Comparison of ENCODE assay signal across 41 cellular contexts in genomic region chr19:5463959-5464358, GRCh38. TPM values are rescaled to one million over a fixed set of nuclear protein-coding genes. Genes with fewer than 3 reads are reported as not detected.
"Had no signal": no experiment of that assay in that cellular context is flagged by ENCODE, and none has a peak within 500 bp of the region (broad histone marks: within the 10 kb centered on the region; RNA-seq: fewer than 3 reads in every experiment).

No MANE protein-coding gene starts in this region.

- FAIRE-seq: bronchial epithelial cell, TTC549 had no signal

- H3K27ac ChIP-seq: ascending aorta, cardiac muscle cell, VCaP had no signal

- H3K4me1 ChIP-seq: ascending aorta had no signal

- ATAC-seq: activated CD4-positive, alpha-beta T cell treated with anti-CD3 and anti-CD28 coated beads for 36 hours; activated CD4-positive, CD25-positive, alpha-beta regulatory T cell treated with anti-CD3 and anti-CD28 coated beads, Interleukin-2, amount 50 U/mL, for 24 hours; activated CD8-positive, alpha-beta memory T cell treated with anti-CD3 and anti-CD28 coated beads, Interleukin-2, amount 10 ng/mL, durations not matched to agents 7 days and 5 days; activated CD8-positive, alpha-beta T cell treated with anti-CD3 and anti-CD28 coated beads, Interleukin-2, amount 10 ng/mL, durations not matched to agents 7 days and 5 days; activated naive CD8-positive, alpha-beta T cell treated with anti-CD3 and anti-CD28 coated beads, Interleukin-2, amount 50 U/mL, for 24 hours had no signal

- H3K4me1 Mint-ChIP-seq: activated CD4-positive, alpha-beta memory T cell treated with anti-CD3 and anti-CD28 coated beads, Interleukin-2, amount 10 ng/mL, durations not matched to agents 7 days and 5 days; activated CD4-positive, alpha-beta T cell treated with anti-CD3 and anti-CD28 coated beads for 36 hours; activated CD4-positive, alpha-beta T cell treated with anti-CD3 and anti-CD28 coated beads, Interleukin-2, amount 10 ng/mL, durations not matched to agents 7 days and 5 days; activated CD8-positive, alpha-beta memory T cell treated with anti-CD3 and anti-CD28 coated beads, Interleukin-2, amount 10 ng/mL, durations not matched to agents 7 days and 5 days; activated naive CD4-positive, alpha-beta T cell treated with anti-CD3 and anti-CD28 coated beads, Interleukin-2, amount 10 ng/mL, durations not matched to agents 7 days and 5 days; activated naive CD4-positive, alpha-beta T cell treated with anti-CD3 and anti-CD28 coated beads, Interleukin-2, amount 50 U/mL, for 24 hours; activated naive CD8-positive, alpha-beta T cell treated with anti-CD3 and anti-CD28 coated beads, Interleukin-2, amount 10 ng/mL, durations not matched to agents 7 days and 5 days; activated naive CD8-positive, alpha-beta T cell treated with anti-CD3 and anti-CD28 coated beads, Interleukin-2, amount 50 U/mL, for 24 hours; central memory CD8-positive, alpha-beta T cell had no signal

- H3K9me3 ChIP-seq: ascending aorta had no signal

- H3K4me3 Mint-ChIP-seq: activated CD4-positive, alpha-beta memory T cell treated with anti-CD3 and anti-CD28 coated beads, Interleukin-2, amount 10 ng/mL, durations not matched to agents 7 days and 5 days; activated CD4-positive, alpha-beta T cell treated with anti-CD3 and anti-CD28 coated beads for 36 hours; activated CD4-positive, alpha-beta T cell treated with anti-CD3 and anti-CD28 coated beads, Interleukin-2, amount 10 ng/mL, durations not matched to agents 7 days and 5 days; activated CD8-positive, alpha-beta memory T cell treated with anti-CD3 and anti-CD28 coated beads, Interleukin-2, amount 10 ng/mL, durations not matched to agents 7 days and 5 days; activated CD8-positive, alpha-beta T cell treated with anti-CD3 and anti-CD28 coated beads, Interleukin-2, amount 10 ng/mL, durations not matched to agents 7 days and 5 days; activated naive CD4-positive, alpha-beta T cell treated with anti-CD3 and anti-CD28 coated beads, Interleukin-2, amount 10 ng/mL, durations not matched to agents 7 days and 5 days; activated naive CD4-positive, alpha-beta T cell treated with anti-CD3 and anti-CD28 coated beads, Interleukin-2, amount 50 U/mL, for 24 hours; activated naive CD8-positive, alpha-beta T cell; activated naive CD8-positive, alpha-beta T cell treated with anti-CD3 and anti-CD28 coated beads, Interleukin-2, amount 10 ng/mL, durations not matched to agents 7 days and 5 days; activated naive CD8-positive, alpha-beta T cell treated with anti-CD3 and anti-CD28 coated beads, Interleukin-2, amount 50 U/mL, for 24 hours; activated T-cell treated with anti-CD3 and anti-CD28 coated beads, Interleukin-2, amount 50 U/mL, for 24 hours; brain; central memory CD8-positive, alpha-beta T cell; T-helper 1 cell treated with Interleukin-12 subunit alpha and Interleukin-12 subunit beta and Interleukin-4 antibody, amounts not matched to agents 30 μg/mL and 1 μg/mL, for 36 hours; T-helper 2 cell treated with Interferon-gamma antibody and Interleukin-4, amounts not matched to agents 5 μg/mL and 100 μg/mL, for 36 hours had no signal

- H3K27me3 ChIP-seq: ascending aorta, cardiac muscle cell had no signal

- H3K36me3 Mint-ChIP-seq: activated CD8-positive, alpha-beta memory T cell treated with anti-CD3 and anti-CD28 coated beads, Interleukin-2, amount 10 ng/mL, durations not matched to agents 7 days and 5 days; activated naive CD4-positive, alpha-beta T cell treated with anti-CD3 and anti-CD28 coated beads, Interleukin-2, amount 10 ng/mL, durations not matched to agents 7 days and 5 days; activated naive CD4-positive, alpha-beta T cell treated with anti-CD3 and anti-CD28 coated beads, Interleukin-2, amount 50 U/mL, for 24 hours; activated naive CD8-positive, alpha-beta T cell; activated naive CD8-positive, alpha-beta T cell treated with anti-CD3 and anti-CD28 coated beads, Interleukin-2, amount 10 ng/mL, durations not matched to agents 7 days and 5 days; brain had no signal

- H3K4me3 ChIP-seq: ascending aorta, cardiac muscle cell had no signal

- DNase-seq: activated CD4-positive, alpha-beta memory T cell treated with anti-CD3 and anti-CD28 coated beads, Interleukin-2, amount 10 ng/mL, durations not matched to agents 7 days and 5 days; activated CD4-positive, alpha-beta T cell treated with anti-CD3 and anti-CD28 coated beads for 1 hour; activated CD4-positive, alpha-beta T cell treated with anti-CD3 and anti-CD28 coated beads for 36 hours; activated CD4-positive, alpha-beta T cell treated with anti-CD3 and anti-CD28 coated beads for 48 hours; activated CD4-positive, alpha-beta T cell treated with anti-CD3 and anti-CD28 coated beads, Interleukin-2, amount 10 ng/mL, durations not matched to agents 7 days and 5 days; activated CD4-positive, alpha-beta T cell treated with anti-CD3 and anti-CD28 coated beads, Interleukin-2, amount 50 U/mL, for 48 hours; activated CD4-positive, CD25-positive, alpha-beta regulatory T cell; activated CD8-positive, alpha-beta memory T cell treated with anti-CD3 and anti-CD28 coated beads for 24 hours; activated CD8-positive, alpha-beta memory T cell treated with anti-CD3 and anti-CD28 coated beads, Interleukin-2, amount 10 ng/mL, durations not matched to agents 7 days and 5 days; activated CD8-positive, alpha-beta memory T cell treated with anti-CD3 and anti-CD28 coated beads, Interleukin-2, amount 50 U/mL, for 48 hours; activated CD8-positive, alpha-beta T cell treated with anti-CD3 and anti-CD28 coated beads, Interleukin-2, amount 10 ng/mL, durations not matched to agents 7 days and 5 days; activated effector memory CD4-positive, alpha-beta T cell treated with Interleukin-2 at 50 U/mL for 16 hours; activated gamma-delta T cell; activated naive CD4-positive, alpha-beta T cell treated with anti-CD3 and anti-CD28 coated beads, Interleukin-2, amount 10 ng/mL, durations not matched to agents 7 days and 5 days; activated naive CD4-positive, alpha-beta T cell treated with Interleukin-2 at 50 U/mL for 16 hours; activated naive CD8-positive, alpha-beta T cell treated with anti-CD3 and anti-CD28 coated beads, Interleukin-2, amount 10 ng/mL, durations not matched to agents 7 days and 5 days; activated naive CD8-positive, alpha-beta T cell treated with anti-CD3 and anti-CD28 coated beads, Interleukin-2, amount 50 U/mL, for 24 hours; activated T-cell treated with anti-CD3 and anti-CD28 coated beads, Interleukin-2, amount 50 U/mL, for 24 hours; activated T-cell treated with anti-CD3 and anti-CD28 coated beads, Interleukin-2, amount 50 U/mL, for 48 hours; amygdala; anterior cingulate cortex; caudate nucleus; cerebellar nuclear complex; T-helper 1 cell; T-helper 2 cell; T-helper 9 cell had no signal

- H3K36me3 ChIP-seq: ascending aorta, cardiac muscle cell had no signal

- H3K9me3 Mint-ChIP-seq: activated CD4-positive, alpha-beta T cell treated with anti-CD3 and anti-CD28 coated beads, Interleukin-2, amount 10 ng/mL, durations not matched to agents 7 days and 5 days; activated naive CD4-positive, alpha-beta T cell treated with anti-CD3 and anti-CD28 coated beads, Interleukin-2, amount 50 U/mL, for 24 hours; activated naive CD8-positive, alpha-beta T cell treated with anti-CD3 and anti-CD28 coated beads, Interleukin-2, amount 10 ng/mL, durations not matched to agents 7 days and 5 days; activated T-cell treated with anti-CD3 and anti-CD28 coated beads, Interleukin-2, amount 50 U/mL, for 24 hours; central memory CD8-positive, alpha-beta T cell; T-helper 1 cell treated with Interleukin-12 subunit alpha and Interleukin-12 subunit beta and Interleukin-4 antibody, amounts not matched to agents 30 μg/mL and 1 μg/mL, for 36 hours; T-helper 2 cell treated with Interferon-gamma antibody and Interleukin-4, amounts not matched to agents 5 μg/mL and 100 μg/mL, for 36 hours had no signal

- H3K27ac Mint-ChIP-seq: activated CD4-positive, alpha-beta memory T cell treated with anti-CD3 and anti-CD28 coated beads, Interleukin-2, amount 10 ng/mL, durations not matched to agents 7 days and 5 days; activated CD4-positive, alpha-beta T cell treated with anti-CD3 and anti-CD28 coated beads for 36 hours; activated CD4-positive, alpha-beta T cell treated with anti-CD3 and anti-CD28 coated beads, Interleukin-2, amount 10 ng/mL, durations not matched to agents 7 days and 5 days; activated CD8-positive, alpha-beta memory T cell treated with anti-CD3 and anti-CD28 coated beads, Interleukin-2, amount 10 ng/mL, durations not matched to agents 7 days and 5 days; activated CD8-positive, alpha-beta T cell treated with anti-CD3 and anti-CD28 coated beads, Interleukin-2, amount 10 ng/mL, durations not matched to agents 7 days and 5 days; activated naive CD4-positive, alpha-beta T cell treated with anti-CD3 and anti-CD28 coated beads, Interleukin-2, amount 10 ng/mL, durations not matched to agents 7 days and 5 days; activated naive CD4-positive, alpha-beta T cell treated with anti-CD3 and anti-CD28 coated beads, Interleukin-2, amount 50 U/mL, for 24 hours; activated naive CD8-positive, alpha-beta T cell; activated naive CD8-positive, alpha-beta T cell treated with anti-CD3 and anti-CD28 coated beads, Interleukin-2, amount 10 ng/mL, durations not matched to agents 7 days and 5 days; activated naive CD8-positive, alpha-beta T cell treated with anti-CD3 and anti-CD28 coated beads, Interleukin-2, amount 50 U/mL, for 24 hours; activated T-cell treated with anti-CD3 and anti-CD28 coated beads, Interleukin-2, amount 50 U/mL, for 24 hours; activated T-helper 2 cell treated with anti-CD3 and anti-CD28 coated beads, Interferon-gamma antibody, Interleukin-2, Interleukin-4, amounts not matched to agents 10 μg/mL and 5 μg/mL and 100 μg/mL, durations not matched to agents 14 hours and 24 hours and 36 hours; brain; T-helper 1 cell treated with Interleukin-12 subunit alpha and Interleukin-12 subunit beta and Interleukin-4 antibody, amounts not matched to agents 30 μg/mL and 1 μg/mL, for 36 hours; T-helper 2 cell treated with Interferon-gamma antibody and Interleukin-4, amounts not matched to agents 5 μg/mL and 100 μg/mL, for 36 hours had no signal

- H3K27me3 Mint-ChIP-seq: activated CD4-positive, alpha-beta memory T cell treated with anti-CD3 and anti-CD28 coated beads, Interleukin-2, amount 10 ng/mL, durations not matched to agents 7 days and 5 days; activated CD4-positive, alpha-beta T cell treated with anti-CD3 and anti-CD28 coated beads, Interleukin-2, amount 10 ng/mL, durations not matched to agents 7 days and 5 days; activated CD8-positive, alpha-beta memory T cell treated with anti-CD3 and anti-CD28 coated beads, Interleukin-2, amount 10 ng/mL, durations not matched to agents 7 days and 5 days; activated naive CD4-positive, alpha-beta T cell treated with anti-CD3 and anti-CD28 coated beads, Interleukin-2, amount 10 ng/mL, durations not matched to agents 7 days and 5 days had no signal

RNA-seq across cellular contexts. Expression of gene ZNRF4, which starts 8.7 kb away (rescaled TPM):
- total RNA-seq: activated CD4-positive, alpha-beta memory T cell treated with anti-CD3 and anti-CD28 coated beads, Interleukin-2, amount 10 ng/mL, durations not matched to agents 7 days and 5 days; activated CD4-positive, alpha-beta T cell treated with anti-CD3 and anti-CD28 coated beads for 36 hours; activated CD4-positive, alpha-beta T cell treated with anti-CD3 and anti-CD28 coated beads, Interleukin-2, amount 10 ng/mL, durations not matched to agents 7 days and 5 days; activated CD8-positive, alpha-beta memory T cell treated with anti-CD3 and anti-CD28 coated beads, Interleukin-2, amount 10 ng/mL, durations not matched to agents 7 days and 5 days; activated CD8-positive, alpha-beta T cell treated with anti-CD3 and anti-CD28 coated beads, Interleukin-2, amount 10 ng/mL, durations not matched to agents 7 days and 5 days; activated naive CD8-positive, alpha-beta T cell treated with anti-CD3 and anti-CD28 coated beads, Interleukin-2, amount 10 ng/mL, durations not matched to agents 7 days and 5 days; activated T-helper 2 cell treated with anti-CD3 and anti-CD28 coated beads, Interferon-gamma antibody, Interleukin-2, Interleukin-4, amounts not matched to agents 10 μg/mL and 5 μg/mL and 100 μg/mL, durations not matched to agents 14 hours and 24 hours and 36 hours; ascending aorta; bronchial epithelial cell; cardiac muscle cell; chondrocyte had no signal
- polyA plus RNA-seq: adipose tissue, cardiac muscle cell had no signal
